Comparison of ENCODE assay signal across 19 cellular contexts in the genomic region with DNA sequence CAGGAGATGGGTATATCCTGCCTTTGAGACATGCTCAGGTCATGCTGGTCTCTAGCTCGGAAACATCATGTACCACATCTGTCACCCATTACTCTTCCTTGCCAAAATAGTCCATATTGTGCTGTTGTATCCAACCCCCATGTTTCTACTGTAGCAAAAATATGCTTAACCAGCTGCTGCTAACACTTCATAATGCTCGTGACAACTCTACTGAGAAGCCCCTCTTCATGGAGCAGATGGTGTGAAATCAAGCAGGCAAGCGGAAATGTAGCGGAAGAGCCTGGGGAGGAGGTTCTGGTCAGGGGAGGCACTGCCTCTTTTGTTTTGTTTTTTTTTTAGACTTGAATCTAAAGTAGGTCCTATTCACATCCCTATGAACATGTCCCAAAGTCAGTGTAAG.
"Had no signal": no experiment of that assay in that cellular context is flagged by ENCODE, and none has a peak within 500 bp of the region (broad histone marks: within the 10 kb centered on the region; RNA-seq: fewer than 3 reads in every experiment).

No MANE protein-coding gene starts in this region.

- H3K4me1 ChIP-seq: body of pancreas, foreskin keratinocyte, heart right ventricle, lower lobe of right lung, thyroid gland had no signal

- H3K9me3 Mint-ChIP-seq: activated CD4-positive, alpha-beta memory T cell treated with anti-CD3 and anti-CD28 coated beads for 36 hours; activated naive CD8-positive, alpha-beta T cell treated with anti-CD3 and anti-CD28 coated beads for 36 hours; activated T-cell treated with anti-CD3 and anti-CD28 coated beads, Interleukin-2, amount 50 U/mL, for 72 hours; central memory CD8-positive, alpha-beta T cell had no signal

- DNase-seq: activated CD4-positive, alpha-beta memory T cell treated with anti-CD3 and anti-CD28 coated beads for 36 hours; activated CD4-positive, alpha-beta T cell treated with anti-CD3 and anti-CD28 coated beads for 36 hours; activated gamma-delta T cell; activated naive CD8-positive, alpha-beta T cell treated with anti-CD3 and anti-CD28 coated beads for 36 hours; activated T-cell treated with anti-CD3 and anti-CD28 coated beads, Interleukin-2, amount 50 U/mL, for 72 hours; amygdala; effector CD4-positive, alpha-beta T cell; foreskin keratinocyte; heart right ventricle; left colon; lower lobe of right lung; ovary; stimulated activated CD4-positive, alpha-beta T cell treated with anti-CD3 and anti-CD28 coated beads, Interleukin-2, amount 100 ng/mL, for 48 hours; stimulated activated naive B cell treated with anti-CD40 and anti-IgM and Interleukin-4, amounts not matched to agents 10 μg/mL and 1 μg/mL and 100 μg/mL, for 72 hours; T-helper 17 cell; thyroid gland had no signal

- H3K36me3 Mint-ChIP-seq: activated CD4-positive, alpha-beta memory T cell treated with anti-CD3 and anti-CD28 coated beads for 36 hours; activated naive CD8-positive, alpha-beta T cell treated with anti-CD3 and anti-CD28 coated beads for 36 hours; stimulated activated naive B cell treated with anti-CD40 and anti-IgM and Interleukin-4, amounts not matched to agents 10 μg/mL and 1 μg/mL and 100 μg/mL, for 72 hours had no signal

- H3K27ac Mint-ChIP-seq: activated CD4-positive, alpha-beta memory T cell treated with anti-CD3 and anti-CD28 coated beads for 36 hours; activated CD4-positive, alpha-beta T cell treated with anti-CD3 and anti-CD28 coated beads for 36 hours; activated naive CD8-positive, alpha-beta T cell treated with anti-CD3 and anti-CD28 coated beads for 36 hours; activated T-cell treated with anti-CD3 and anti-CD28 coated beads, Interleukin-2, amount 50 U/mL, for 72 hours; stimulated activated naive B cell treated with anti-CD40 and anti-IgM and Interleukin-4, amounts not matched to agents 10 μg/mL and 1 μg/mL and 100 μg/mL, for 72 hours; T-helper 17 cell had no signal

- H3K36me3 ChIP-seq: heart right ventricle, lower lobe of right lung, ovary, thyroid gland had no signal

- H3K27me3 ChIP-seq: body of pancreas, heart right ventricle, ovary, thyroid gland had no signal

- H3K27ac ChIP-seq: body of pancreas, coronary artery, foreskin keratinocyte, heart right ventricle, lower lobe of right lung, ovary, thyroid gland had no signal

- H3K4me3 ChIP-seq: body of pancreas, coronary artery, heart right ventricle, lower lobe of right lung, ovary, thyroid gland had no signal

- H3K4me3 Mint-ChIP-seq: activated CD4-positive, alpha-beta memory T cell treated with anti-CD3 and anti-CD28 coated beads for 36 hours; activated CD4-positive, alpha-beta T cell treated with anti-CD3 and anti-CD28 coated beads for 36 hours; activated naive CD8-positive, alpha-beta T cell treated with anti-CD3 and anti-CD28 coated beads for 36 hours; activated T-cell treated with anti-CD3 and anti-CD28 coated beads, Interleukin-2, amount 50 U/mL, for 72 hours; central memory CD8-positive, alpha-beta T cell; T-helper 17 cell had no signal

- H3K4me1 Mint-ChIP-seq: activated CD4-positive, alpha-beta T cell treated with anti-CD3 and anti-CD28 coated beads for 36 hours; activated naive CD8-positive, alpha-beta T cell treated with anti-CD3 and anti-CD28 coated beads for 36 hours; central memory CD8-positive, alpha-beta T cell; stimulated activated naive B cell treated with anti-CD40 and anti-IgM and Interleukin-4, amounts not matched to agents 10 μg/mL and 1 μg/mL and 100 μg/mL, for 72 hours; T-helper 17 cell had no signal

- H3K9me3 ChIP-seq: body of pancreas, heart right ventricle, lower lobe of right lung, ovary, thyroid gland had no signal
